ENCODE assay signal across 1 cellular context in genomic region chr5:75611324-75612210, GRCh38.
TF ChIP-seq lines count a peak whose summit lies in the region.

Gene ANKDD1B, plus strand, starts transcription at chr5:75611453. Its CDS starts 182 bp downstream, at chr5:75611635.

TF ChIP-seq in HepG2, 621 proteins besides CTCF, POLR2A, EP300 and RAD21 (continued from another document and continues in another):
- TF ChIP-seq, protein P1, sequence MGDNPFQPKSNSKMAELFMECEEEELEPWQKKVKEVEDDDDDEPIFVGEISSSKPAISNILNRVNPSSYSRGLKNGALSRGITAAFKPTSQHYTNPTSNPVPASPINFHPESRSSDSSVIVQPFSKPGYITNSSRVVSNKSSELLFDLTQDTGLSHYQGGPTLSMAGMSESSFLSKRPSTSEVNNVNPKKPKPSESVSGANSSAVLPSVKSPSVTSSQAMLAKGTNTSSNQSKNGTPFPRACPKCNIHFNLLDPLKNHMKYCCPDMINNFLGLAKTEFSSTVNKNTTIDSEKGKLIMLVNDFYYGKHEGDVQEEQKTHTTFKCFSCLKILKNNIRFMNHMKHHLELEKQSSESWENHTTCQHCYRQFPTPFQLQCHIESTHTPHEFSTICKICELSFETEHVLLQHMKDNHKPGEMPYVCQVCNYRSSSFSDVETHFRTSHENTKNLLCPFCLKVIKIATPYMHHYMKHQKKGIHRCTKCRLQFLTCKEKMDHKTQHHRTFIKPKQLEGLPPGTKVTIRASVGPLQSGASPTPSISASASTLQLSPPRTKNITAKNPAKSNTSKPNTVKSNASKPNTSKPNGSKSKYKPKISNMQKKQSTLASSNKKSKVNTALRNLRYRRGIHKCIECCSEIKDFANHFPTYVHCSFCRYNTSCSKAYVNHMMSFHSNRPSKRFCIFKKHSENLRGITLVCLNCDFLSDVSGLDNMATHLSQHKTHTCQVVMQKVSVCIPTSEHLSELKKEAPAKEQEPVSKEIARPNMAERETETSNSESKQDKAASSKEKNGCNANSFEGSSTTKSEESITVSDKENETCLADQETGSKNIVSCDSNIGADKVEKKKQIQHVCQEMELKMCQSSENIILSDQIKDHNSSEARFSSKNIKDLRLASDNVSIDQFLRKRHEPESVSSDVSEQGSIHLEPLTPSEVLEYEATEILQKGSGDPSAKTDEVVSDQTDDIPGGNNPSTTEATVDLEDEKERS (CRISPR knock-in tag; IDR thresholded peaks at IDR 0.05) = no peak
- TF ChIP-seq ZNF232 (CRISPR knock-in tag; IDR thresholded peaks at IDR 0.05; ENCODE audit: borderline replicate concordance) = no peak
- peak; percentile 65; the same call in 1 of the 2 replicates for TF ChIP-seq CHCHD3 (CRISPR knock-in tag; IDR thresholded peaks at IDR 0.05)
- TF ChIP-seq PBX3 (CRISPR knock-in tag; IDR thresholded peaks at IDR 0.05; ENCODE audit: borderline replicate concordance) = no peak
- TF ChIP-seq NCOA5 (CRISPR knock-in tag; IDR thresholded peaks at IDR 0.05) = no peak
- TF ChIP-seq GTF3A (CRISPR knock-in tag; conservative IDR thresholded peaks at IDR 0.05) = no peak
- no peak for TF ChIP-seq CHD4 (IDR thresholded peaks at IDR 0.05; ENCODE audit: borderline replicate concordance, low read length)
- no peak for TF ChIP-seq ZNF337 (CRISPR knock-in tag; IDR thresholded peaks at IDR 0.05; ENCODE audit: borderline replicate concordance, low read depth)
- TF ChIP-seq GPN1 (CRISPR knock-in tag; IDR thresholded peaks at IDR 0.05; ENCODE audit: borderline replicate concordance) = no peak
- no peak for TF ChIP-seq ZNF138 (CRISPR knock-in tag; IDR thresholded peaks at IDR 0.05; ENCODE audit: low read depth)
- no peak for TF ChIP-seq ZNF841 (CRISPR knock-in tag; IDR thresholded peaks at IDR 0.05; ENCODE audit: borderline replicate concordance)
- TF ChIP-seq ZIK1 (CRISPR knock-in tag; IDR thresholded peaks at IDR 0.05; ENCODE audit: borderline replicate concordance, low read depth) = no peak
- TF ChIP-seq TSC22D2 (CRISPR knock-in tag; IDR thresholded peaks at IDR 0.05; ENCODE audit: borderline replicate concordance) = no peak
- TF ChIP-seq MAX (IDR thresholded peaks at IDR 0.05) = no peak
- no peak for TF ChIP-seq ZNF781 (CRISPR knock-in tag; IDR thresholded peaks at IDR 0.05; ENCODE audit: borderline replicate concordance, not compliant biosample characterization)
- TF ChIP-seq, protein P2, sequence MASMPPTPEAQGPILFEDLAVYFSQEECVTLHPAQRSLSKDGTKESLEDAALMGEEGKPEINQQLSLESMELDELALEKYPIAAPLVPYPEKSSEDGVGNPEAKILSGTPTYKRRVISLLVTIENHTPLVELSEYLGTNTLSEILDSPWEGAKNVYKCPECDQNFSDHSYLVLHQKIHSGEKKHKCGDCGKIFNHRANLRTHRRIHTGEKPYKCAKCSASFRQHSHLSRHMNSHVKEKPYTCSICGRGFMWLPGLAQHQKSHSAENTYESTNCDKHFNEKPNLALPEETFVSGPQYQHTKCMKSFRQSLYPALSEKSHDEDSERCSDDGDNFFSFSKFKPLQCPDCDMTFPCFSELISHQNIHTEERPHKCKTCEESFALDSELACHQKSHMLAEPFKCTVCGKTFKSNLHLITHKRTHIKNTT (CRISPR knock-in tag; IDR thresholded peaks at IDR 0.05) = no peak
- TF ChIP-seq, protein P3, sequence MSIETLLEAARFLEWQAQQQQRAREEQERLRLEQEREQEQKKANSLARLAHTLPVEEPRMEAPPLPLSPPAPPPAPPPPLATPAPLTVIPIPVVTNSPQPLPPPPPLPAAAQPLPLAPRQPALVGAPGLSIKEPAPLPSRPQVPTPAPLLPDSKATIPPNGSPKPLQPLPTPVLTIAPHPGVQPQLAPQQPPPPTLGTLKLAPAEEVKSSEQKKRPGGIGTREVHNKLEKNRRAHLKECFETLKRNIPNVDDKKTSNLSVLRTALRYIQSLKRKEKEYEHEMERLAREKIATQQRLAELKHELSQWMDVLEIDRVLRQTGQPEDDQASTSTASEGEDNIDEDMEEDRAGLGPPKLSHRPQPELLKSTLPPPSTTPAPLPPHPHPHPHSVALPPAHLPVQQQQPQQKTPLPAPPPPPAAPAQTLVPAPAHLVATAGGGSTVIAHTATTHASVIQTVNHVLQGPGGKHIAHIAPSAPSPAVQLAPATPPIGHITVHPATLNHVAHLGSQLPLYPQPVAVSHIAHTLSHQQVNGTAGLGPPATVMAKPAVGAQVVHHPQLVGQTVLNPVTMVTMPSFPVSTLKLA (IDR thresholded peaks at IDR 0.05) = no peak
- no peak for TF ChIP-seq TARDBP (CRISPR knock-in tag; IDR thresholded peaks at IDR 0.05)
- no peak for TF ChIP-seq ZSCAN9 (CRISPR knock-in tag; IDR thresholded peaks at IDR 0.05; ENCODE audit: borderline replicate concordance)
- no peak for TF ChIP-seq ZNF280B (CRISPR knock-in tag; IDR thresholded peaks at IDR 0.05; ENCODE audit: borderline replicate concordance)
- no peak for TF ChIP-seq GATAD2A (CRISPR knock-in tag; IDR thresholded peaks at IDR 0.05)
- TF ChIP-seq SMARCC2 (IDR thresholded peaks at IDR 0.05) = no peak
- TF ChIP-seq TBL1XR1 (IDR thresholded peaks at IDR 0.05; ENCODE audit: borderline replicate concordance, low read length, partially characterized antibody) = no peak
- TF ChIP-seq YY1 (IDR thresholded peaks at IDR 0.05; ENCODE audit: insufficient read depth, insufficient replicate concordance, low read depth, low read length) = no peak
- TF ChIP-seq, protein P4, sequence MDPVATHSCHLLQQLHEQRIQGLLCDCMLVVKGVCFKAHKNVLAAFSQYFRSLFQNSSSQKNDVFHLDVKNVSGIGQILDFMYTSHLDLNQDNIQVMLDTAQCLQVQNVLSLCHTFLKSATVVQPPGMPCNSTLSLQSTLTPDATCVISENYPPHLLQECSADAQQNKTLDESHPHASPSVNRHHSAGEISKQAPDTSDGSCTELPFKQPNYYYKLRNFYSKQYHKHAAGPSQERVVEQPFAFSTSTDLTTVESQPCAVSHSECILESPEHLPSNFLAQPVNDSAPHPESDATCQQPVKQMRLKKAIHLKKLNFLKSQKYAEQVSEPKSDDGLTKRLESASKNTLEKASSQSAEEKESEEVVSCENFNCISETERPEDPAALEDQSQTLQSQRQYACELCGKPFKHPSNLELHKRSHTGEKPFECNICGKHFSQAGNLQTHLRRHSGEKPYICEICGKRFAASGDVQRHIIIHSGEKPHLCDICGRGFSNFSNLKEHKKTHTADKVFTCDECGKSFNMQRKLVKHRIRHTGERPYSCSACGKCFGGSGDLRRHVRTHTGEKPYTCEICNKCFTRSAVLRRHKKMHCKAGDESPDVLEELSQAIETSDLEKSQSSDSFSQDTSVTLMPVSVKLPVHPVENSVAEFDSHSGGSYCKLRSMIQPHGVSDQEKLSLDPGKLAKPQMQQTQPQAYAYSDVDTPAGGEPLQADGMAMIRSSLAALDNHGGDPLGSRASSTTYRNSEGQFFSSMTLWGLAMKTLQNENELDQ (CRISPR knock-in tag; IDR thresholded peaks at IDR 0.05; ENCODE audit: borderline replicate concordance) = no peak
- TF ChIP-seq ZSCAN25 (CRISPR knock-in tag; IDR thresholded peaks at IDR 0.05) = peak; percentile 62; the same call in 1 of the 2 replicates
- TF ChIP-seq, protein P5, sequence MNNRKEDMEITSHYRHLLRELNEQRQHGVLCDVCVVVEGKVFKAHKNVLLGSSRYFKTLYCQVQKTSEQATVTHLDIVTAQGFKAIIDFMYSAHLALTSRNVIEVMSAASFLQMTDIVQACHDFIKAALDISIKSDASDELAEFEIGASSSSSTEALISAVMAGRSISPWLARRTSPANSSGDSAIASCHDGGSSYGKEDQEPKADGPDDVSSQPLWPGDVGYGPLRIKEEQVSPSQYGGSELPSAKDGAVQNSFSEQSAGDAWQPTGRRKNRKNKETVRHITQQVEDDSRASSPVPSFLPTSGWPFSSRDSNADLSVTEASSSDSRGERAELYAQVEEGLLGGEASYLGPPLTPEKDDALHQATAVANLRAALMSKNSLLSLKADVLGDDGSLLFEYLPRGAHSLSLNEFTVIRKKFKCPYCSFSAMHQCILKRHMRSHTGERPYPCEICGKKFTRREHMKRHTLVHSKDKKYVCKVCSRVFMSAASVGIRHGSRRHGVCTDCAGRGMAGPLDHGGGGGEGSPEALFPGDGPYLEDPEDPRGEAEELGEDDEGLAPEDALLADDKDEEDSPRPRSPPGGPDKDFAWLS (CRISPR knock-in tag; IDR thresholded peaks at IDR 0.05; ENCODE audit: borderline replicate concordance) = no peak
- TF ChIP-seq, protein P6, sequence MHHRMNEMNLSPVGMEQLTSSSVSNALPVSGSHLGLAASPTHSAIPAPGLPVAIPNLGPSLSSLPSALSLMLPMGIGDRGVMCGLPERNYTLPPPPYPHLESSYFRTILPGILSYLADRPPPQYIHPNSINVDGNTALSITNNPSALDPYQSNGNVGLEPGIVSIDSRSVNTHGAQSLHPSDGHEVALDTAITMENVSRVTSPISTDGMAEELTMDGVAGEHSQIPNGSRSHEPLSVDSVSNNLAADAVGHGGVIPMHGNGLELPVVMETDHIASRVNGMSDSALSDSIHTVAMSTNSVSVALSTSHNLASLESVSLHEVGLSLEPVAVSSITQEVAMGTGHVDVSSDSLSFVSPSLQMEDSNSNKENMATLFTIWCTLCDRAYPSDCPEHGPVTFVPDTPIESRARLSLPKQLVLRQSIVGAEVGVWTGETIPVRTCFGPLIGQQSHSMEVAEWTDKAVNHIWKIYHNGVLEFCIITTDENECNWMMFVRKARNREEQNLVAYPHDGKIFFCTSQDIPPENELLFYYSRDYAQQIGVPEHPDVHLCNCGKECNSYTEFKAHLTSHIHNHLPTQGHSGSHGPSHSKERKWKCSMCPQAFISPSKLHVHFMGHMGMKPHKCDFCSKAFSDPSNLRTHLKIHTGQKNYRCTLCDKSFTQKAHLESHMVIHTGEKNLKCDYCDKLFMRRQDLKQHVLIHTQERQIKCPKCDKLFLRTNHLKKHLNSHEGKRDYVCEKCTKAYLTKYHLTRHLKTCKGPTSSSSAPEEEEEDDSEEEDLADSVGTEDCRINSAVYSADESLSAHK (CRISPR knock-in tag; IDR thresholded peaks at IDR 0.05; ENCODE audit: borderline replicate concordance) = no peak
- TF ChIP-seq SIN3A (IDR thresholded peaks at IDR 0.05; ENCODE audit: borderline replicate concordance, low read depth, low read length) = no peak
- TF ChIP-seq ZNF317 (CRISPR knock-in tag; IDR thresholded peaks at IDR 0.05) = no peak
- TF ChIP-seq ZZZ3 (CRISPR knock-in tag; IDR thresholded peaks at IDR 0.05; ENCODE audit: borderline replicate concordance) = no peak
- TF ChIP-seq ZNF629 (CRISPR knock-in tag; conservative IDR thresholded peaks at IDR 0.05) = no peak
- no peak for TF ChIP-seq WIZ (CRISPR knock-in tag; IDR thresholded peaks at IDR 0.05)
- TF ChIP-seq DDIT3 (CRISPR knock-in tag; IDR thresholded peaks at IDR 0.05) = no peak
- TF ChIP-seq ZNF75D (CRISPR knock-in tag; IDR thresholded peaks at IDR 0.05; ENCODE audit: borderline replicate concordance) = no peak
- no peak for TF ChIP-seq ATF6 (CRISPR knock-in tag; conservative IDR thresholded peaks at IDR 0.05)
- no peak for TF ChIP-seq BRCA1 (CRISPR knock-in tag; IDR thresholded peaks at IDR 0.05)
- no peak for TF ChIP-seq CHD2 (IDR thresholded peaks at IDR 0.05; ENCODE audit: low read depth, low read length)
- TF ChIP-seq TRIM22 (IDR thresholded peaks at IDR 0.05) = no peak
- no peak for TF ChIP-seq BHLHE40 (IDR thresholded peaks at IDR 0.05; ENCODE audit: low read length)
- TF ChIP-seq ZNF510 (CRISPR knock-in tag; IDR thresholded peaks at IDR 0.05; ENCODE audit: low read depth) = no peak
- no peak for TF ChIP-seq SMARCE1 (IDR thresholded peaks at IDR 0.05; ENCODE audit: borderline replicate concordance)
- no peak for TF ChIP-seq SMYD3 (CRISPR knock-in tag; IDR thresholded peaks at IDR 0.05)
- TF ChIP-seq NR2F6 (IDR thresholded peaks at IDR 0.05) = no peak
- no peak for TF ChIP-seq NR2F6 (CRISPR knock-in tag; IDR thresholded peaks at IDR 0.05)
